In the genomic region with DNA sequence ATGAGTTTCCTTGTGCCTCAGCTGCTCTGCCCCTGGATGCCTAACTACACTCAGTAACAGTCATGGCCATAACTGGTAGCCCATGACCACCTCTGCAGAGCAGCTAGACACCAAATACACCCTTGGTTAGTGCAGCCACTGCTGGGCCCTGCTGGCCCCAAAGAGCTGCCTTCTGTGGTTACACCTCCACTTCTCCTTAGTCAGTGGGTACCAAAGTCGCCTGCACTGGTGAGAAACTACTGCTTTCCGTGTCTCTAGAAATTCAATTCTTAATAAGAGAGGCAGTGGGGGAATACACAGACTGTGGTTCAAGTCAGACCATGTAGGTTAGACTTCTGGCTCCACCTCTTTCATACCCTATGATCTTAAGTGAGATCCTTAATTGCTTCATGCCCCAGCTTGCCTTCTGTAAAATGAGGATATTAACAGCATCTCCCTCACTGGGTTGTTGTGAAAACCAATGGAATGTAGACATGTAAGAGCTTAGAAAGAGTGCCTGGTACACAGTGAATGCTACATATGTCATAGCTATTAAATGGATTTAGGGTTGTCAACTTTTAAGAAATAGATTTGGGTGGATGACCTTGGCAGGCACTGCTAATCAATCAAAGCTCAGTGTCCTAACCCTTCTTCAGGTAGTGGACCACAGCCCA, we compare ENCODE assay signal across 21 cellular contexts. TPM values are rescaled to one million over a fixed set of nuclear protein-coding genes. Genes with fewer than 3 reads are reported as not detected.
DNase-seq lines count a peak whose midpoint lies in the region; ATAC-seq and TF ChIP-seq lines count a peak whose summit lies in the region.
"Had no signal": no experiment of that assay in that cellular context is flagged by ENCODE, and none has a peak within 500 bp of the region (broad histone marks: within the 10 kb centered on the region; RNA-seq: fewer than 3 reads in every experiment).

No MANE protein-coding gene starts in this region.

- H3K9me3 ChIP-seq in left ventricle myocardium inferior (replicated peaks): peaks cover 8% of the 10 kb centered on the region
- H3K9me3 ChIP-seq in esophagus squamous epithelium: no peaks in the 10 kb centered on the region
- H3K9me3 ChIP-seq in CD4-positive, alpha-beta T cell (ENCODE audit: control insufficient read depth, low read length): peaks cover 9% of the 10 kb centered on the region

- H3K27ac Mint-ChIP-seq in CD4-positive, alpha-beta T cell: no peak overlapping the region
- H3K27ac Mint-ChIP-seq: activated CD4-positive, alpha-beta T cell treated with anti-CD3 and anti-CD28 coated beads, Interleukin-2, amount 10 ng/mL, durations not matched to agents 24 days and 14 days; stimulated activated naive CD8-positive, alpha-beta T cell treated with anti-CD3 and anti-CD28 coated beads, Interleukin-15, Interleukin-2, amounts not matched to agents 100 ng/mL and 50 ng/mL, for 24 hours had no signal

- no peak for DNase-seq in left ventricle myocardium inferior
- DNase-seq in cardiac septum (ENCODE audit: low spot score): no peak
- no peak for DNase-seq in esophagus squamous epithelium (lab: John Stamatoyannopoulos, UW)
- peak; percentile 63 for DNase-seq in retinal pigment epithelial cell (ENCODE audit: low read depth)
- no peak for DNase-seq in CD4-positive, alpha-beta T cell
- no peak for DNase-seq in SIG-M5 treated with dmso at 0.1 percent for 504 hours (lab: John Stamatoyannopoulos, UW; ENCODE audit: unreplicated experiment)
- no peak for DNase-seq in cerebellar cortex (ENCODE audit: low spot score)
- DNase-seq: activated CD4-positive, alpha-beta T cell treated with anti-CD3 and anti-CD28 coated beads, Interleukin-2, amount 10 ng/mL, durations not matched to agents 24 days and 14 days; activated effector memory CD4-positive, alpha-beta T cell treated with anti-CD3 and anti-CD28 coated beads, Interleukin-2, amount 50 U/mL, for 16 hours; DMS 273 treated with DMSO at 0.1 percent for 48 hours; glutamatergic neuron; midbrain; NCI-H1417 treated with DMSO at 0.1 percent for 48 hours; NCI-H774; SHP77; T-cell; uterus had no signal

- H3K4me1 Mint-ChIP-seq in CD4-positive, alpha-beta T cell (ENCODE audit: low read depth): peaks cover 38% of the 10 kb centered on the region

- WGBS in esophagus squamous epithelium, 2 donors: 57% methylated on average over 1 of the region's 2 CpGs; no CpG with 5 or more reads in 1 of the 2 donors

- H3K27me3 Mint-ChIP-seq in CD4-positive, alpha-beta T cell: no peaks in the 10 kb centered on the region
- H3K27me3 Mint-ChIP-seq: stimulated activated naive CD8-positive, alpha-beta T cell treated with anti-CD3 and anti-CD28 coated beads, Interleukin-15, Interleukin-2, amounts not matched to agents 100 ng/mL and 50 ng/mL, for 24 hours; T-cell had no signal

- POLR2A ChIA-PET in CD4-positive, alpha-beta T cell (lab: Charles Lee): interaction anchor here (0.9 kb wide), 1 partner anchor 14 kb away, joined by 3 read pairs; no protein-coding TSS in a partner anchor

- CTCF ChIA-PET in CD4-positive, alpha-beta T cell (lab: Charles Lee): no interaction called here

- no peak for TF ChIP-seq POLR2A in esophagus squamous epithelium (IDR thresholded peaks at IDR 0.05)

- no peak overlapping the region for H3K4me3 Mint-ChIP-seq in CD4-positive, alpha-beta T cell
- H3K4me3 Mint-ChIP-seq: activated CD4-positive, alpha-beta T cell treated with anti-CD3 and anti-CD28 coated beads, Interleukin-2, amount 10 ng/mL, durations not matched to agents 24 days and 14 days; stimulated activated naive CD8-positive, alpha-beta T cell treated with anti-CD3 and anti-CD28 coated beads, Interleukin-15, Interleukin-2, amounts not matched to agents 100 ng/mL and 50 ng/mL, for 24 hours; T-cell had no signal

- H3K27ac ChIP-seq in left ventricle myocardium inferior (replicated peaks) (peak overlapping the region; percentile 96), esophagus squamous epithelium (peak overlapping the region; percentile 14 to 88 (median 80))
- H3K27ac ChIP-seq in CD4-positive, alpha-beta T cell (ENCODE audit: low read depth, low read length): no peak overlapping the region
- H3K27ac ChIP-seq: BLaER1 treated with 17β-estradiol and CSF1 and Interleukin-3, amounts not matched to agents 10 nM and 100 nM; HL-60 had no signal

- H3K27me3 ChIP-seq in left ventricle myocardium inferior (ENCODE audit: low read depth) (no peaks in the 10 kb centered on the region), esophagus squamous epithelium (no peaks in the 10 kb centered on the region)
- H3K27me3 ChIP-seq in CD4-positive, alpha-beta T cell (ENCODE audit: control insufficient read depth, insufficient read depth, low read length): no peaks in the 10 kb centered on the region
- H3K27me3 ChIP-seq: BLaER1 treated with 17β-estradiol and CSF1 and Interleukin-3, amounts not matched to agents 10 nM and 100 nM; uterus had no signal

- ATAC-seq in CD4-positive, alpha-beta T cell (ENCODE audit: poor library complexity): no peak
- ATAC-seq in HG02610 (IDR thresholded peaks at IDR 0.05; ENCODE audit: unreplicated experiment): no peak
- ATAC-seq: T-cell had no signal

- intact Hi-C loops in left ventricle myocardium inferior (cut with micrococcal nuclease): no loop called here
- intact Hi-C loops in cardiac septum (cut with DNase I): no loop called here
- intact Hi-C loops in esophagus squamous epithelium (cut with DNase I): no loop called here
- intact Hi-C loops in CD4-positive, alpha-beta T cell (cut with DNase I, micrococcal nuclease): no loop called here

- H3K36me3 ChIP-seq in left ventricle myocardium inferior: no peaks in the 10 kb centered on the region
- H3K36me3 ChIP-seq in esophagus squamous epithelium: no peaks in the 10 kb centered on the region
- H3K36me3 ChIP-seq: uterus had no signal

- H3K36me3 Mint-ChIP-seq in CD4-positive, alpha-beta T cell (ENCODE audit: low read depth): peaks cover 26% of the 10 kb centered on the region

- no peak overlapping the region for H3K4me3 ChIP-seq in left ventricle myocardium inferior
- no peak overlapping the region for H3K4me3 ChIP-seq in esophagus squamous epithelium
- H3K4me3 ChIP-seq in retinal pigment epithelial cell (ENCODE audit: low read length): no peak overlapping the region
- H3K4me3 ChIP-seq: BLaER1 treated with 17β-estradiol and CSF1 and Interleukin-3, amounts not matched to agents 10 nM and 100 nM; uterus had no signal

- H3K4me1 ChIP-seq in left ventricle myocardium inferior (peaks cover 85% of the 10 kb centered on the region), esophagus squamous epithelium (peaks cover 10 to 65% (median 34%) of the 10 kb centered on the region in 3 donors)
- H3K4me1 ChIP-seq: uterus had no signal

- peaks cover 6% of the 10 kb centered on the region for H3K9me3 Mint-ChIP-seq in CD4-positive, alpha-beta T cell

- no peak for TF ChIP-seq CTCF in left ventricle myocardium inferior (IDR thresholded peaks at IDR 0.05; ENCODE audit: borderline replicate concordance)
- no peak for TF ChIP-seq CTCF in esophagus squamous epithelium (IDR thresholded peaks at IDR 0.05)
- no peak for TF ChIP-seq CTCF in retinal pigment epithelial cell (conservative IDR thresholded peaks at IDR 0.05; ENCODE audit: low read depth, low read length)
- TF ChIP-seq CTCF in CD4-positive, alpha-beta T cell (IDR thresholded peaks at IDR 0.05): no peak

RNA-seq across cellular contexts. Expression of gene HEG1, which starts 18.2 kb away (rescaled TPM):
- 105 TPM for total RNA-seq in left ventricle myocardium inferior
- total RNA-seq in cardiac septum: 151 TPM
- total RNA-seq in esophagus squamous epithelium: 10 to 100 TPM; 13.3 to 37.2 (median 22.5) TPM
- total RNA-seq in CD4-positive, alpha-beta T cell: 10 to 100 TPM; 31.2 to 32.6 TPM
